ENCODE assay signal across 25 cellular contexts in genomic region chr9:84125046-84125445, GRCh38.
"Had no signal": no experiment of that assay in that cellular context is flagged by ENCODE, and none has a peak within 500 bp of the region (broad histone marks: within the 10 kb centered on the region; RNA-seq: fewer than 3 reads in every experiment).

No MANE protein-coding gene starts in this region.

- H3K4me1 ChIP-seq: colonic mucosa, foreskin keratinocyte, lower lobe of right lung, pancreas had no signal

- H3K9me3 ChIP-seq: colonic mucosa, left ventricle myocardium inferior, lower lobe of right lung, pancreas, stomach had no signal

- DNase-seq: colonic mucosa; effector CD4-positive, alpha-beta T cell; endodermal cell; erythroblast; foreskin keratinocyte; immature natural killer cell; kidney; left cardiac atrium; left ventricle myocardium inferior; lower lobe of right lung; mesenchymal stem cell; naive B cell; nephron progenitor cell; nucleus accumbens; pancreas; right cardiac atrium; small intestine; stimulated activated CD4-positive, alpha-beta T cell treated with anti-CD3 and anti-CD28 coated beads, Interleukin-12 subunit alpha, Interleukin-12 subunit beta, amount 100 ng/mL, for 4 hours; stimulated activated naive CD4-positive, alpha-beta T cell; stomach; substantia nigra had no signal

- H3K27ac ChIP-seq: colonic mucosa, foreskin keratinocyte, left ventricle myocardium inferior, lower lobe of right lung, pancreas, stomach had no signal

- H3K4me1 Mint-ChIP-seq: naive B cell had no signal

- H3K27me3 ChIP-seq: colonic mucosa, pancreas, stomach had no signal

- H3K9me3 Mint-ChIP-seq: endodermal cell, immature natural killer cell, naive B cell, type B pancreatic cell had no signal

- H3K36me3 Mint-ChIP-seq: naive B cell, type B pancreatic cell had no signal

- H3K27ac Mint-ChIP-seq: endodermal cell, immature natural killer cell, progenitor cell of endocrine pancreas, type B pancreatic cell had no signal

- FAIRE-seq: endothelial cell of umbilical vein, kidney, pancreas, small intestine, urothelium cell line had no signal

- H3K36me3 ChIP-seq: colonic mucosa, left ventricle myocardium inferior, lower lobe of right lung, pancreas, stomach had no signal

- H3K27me3 Mint-ChIP-seq: progenitor cell of endocrine pancreas, type B pancreatic cell had no signal

- H3K4me3 Mint-ChIP-seq: endodermal cell, immature natural killer cell, naive B cell, nephron progenitor cell, type B pancreatic cell had no signal

- H3K4me3 ChIP-seq: colonic mucosa, left ventricle myocardium inferior, lower lobe of right lung, pancreas, stomach had no signal
